Comparison of ENCODE assay signal across 8 cellular contexts in genomic region chr2:62704654-62705006, GRCh38. TPM values are rescaled to one million over a fixed set of nuclear protein-coding genes. Genes with fewer than 3 reads are reported as not detected.
DNase-seq lines count a peak whose midpoint lies in the region; ATAC-seq and TF ChIP-seq lines count a peak whose summit lies in the region.

No MANE protein-coding gene starts in this region.

- H3K4me3 ChIP-seq in iPS-15b (ENCODE audit: low read depth, low read length), result peak overlapping the region; percentile 62
- no peak overlapping the region for H3K4me3 ChIP-seq in mucosa of descending colon

- intact Hi-C loops in mucosa of descending colon (cut with DNase I, micrococcal nuclease), result no loop called here

- peak overlapping the region; percentile 67 for H3K27ac Mint-ChIP-seq in activated T-helper 17 cell treated with anti-CD3 and anti-CD28 coated beads, Interleukin-2, amount 50 U/mL, for 72 hours
- H3K27ac Mint-ChIP-seq in stimulated activated naive CD8-positive, alpha-beta T cell treated with anti-CD3 and anti-CD28 coated beads, Interleukin-15, amount 100 ng/mL, for 72 hours, result peak overlapping the region; percentile 88 to 94

- peak overlapping the region; percentile 73 for H3K9ac ChIP-seq in iPS-15b (ENCODE audit: low read depth, low read length)

- no peaks in the 10 kb centered on the region for H3K9me3 Mint-ChIP-seq in activated T-helper 17 cell treated with anti-CD3 and anti-CD28 coated beads, Interleukin-2, amount 50 U/mL, for 72 hours
- H3K9me3 Mint-ChIP-seq in stimulated activated naive CD8-positive, alpha-beta T cell treated with anti-CD3 and anti-CD28 coated beads, Interleukin-15, amount 100 ng/mL, for 72 hours, result no peaks in the 10 kb centered on the region

- H3K27me3 ChIP-seq in iPS-15b (ENCODE audit: control insufficient read depth, insufficient read depth, low read length), result no peaks in the 10 kb centered on the region

- ATAC-seq in activated T-helper 17 cell treated with anti-CD3 and anti-CD28 coated beads, Interleukin-2, amount 50 U/mL, for 72 hours (replicated peaks), result no peak
- no peak for ATAC-seq in stimulated activated naive CD8-positive, alpha-beta T cell treated with anti-CD3 and anti-CD28 coated beads, Interleukin-15, amount 100 ng/mL, for 72 hours
- no peak for ATAC-seq in mucosa of descending colon

- H3K4me3 Mint-ChIP-seq in activated T-helper 17 cell treated with anti-CD3 and anti-CD28 coated beads, Interleukin-2, amount 50 U/mL, for 72 hours, result peak overlapping the region; percentile 84
- peak overlapping the region; percentile 88 to 90 for H3K4me3 Mint-ChIP-seq in stimulated activated naive CD8-positive, alpha-beta T cell treated with anti-CD3 and anti-CD28 coated beads, Interleukin-15, amount 100 ng/mL, for 72 hours

- H3K4me1 ChIP-seq in iPS-15b (ENCODE audit: control insufficient read depth, insufficient read depth, low read length) (peaks cover 5% of the 10 kb centered on the region), mucosa of descending colon (ENCODE audit: low read depth) (peaks cover 15% of the 10 kb centered on the region)

- TF ChIP-seq CTCF in mucosa of descending colon (IDR thresholded peaks at IDR 0.05), result no peak

- peaks cover 22% of the 10 kb centered on the region for H3K4me1 Mint-ChIP-seq in activated T-helper 17 cell treated with anti-CD3 and anti-CD28 coated beads, Interleukin-2, amount 50 U/mL, for 72 hours
- peaks cover 34% of the 10 kb centered on the region for H3K4me1 Mint-ChIP-seq in stimulated activated naive CD8-positive, alpha-beta T cell treated with anti-CD3 and anti-CD28 coated beads, Interleukin-15, amount 100 ng/mL, for 72 hours

- H3K9me3 ChIP-seq in iPS-15b (ENCODE audit: control insufficient read depth, insufficient read depth, low read length) (no peaks in the 10 kb centered on the region), mucosa of descending colon (no peaks in the 10 kb centered on the region)

- peaks cover 10% of the 10 kb centered on the region for H3K36me3 Mint-ChIP-seq in activated T-helper 17 cell treated with anti-CD3 and anti-CD28 coated beads, Interleukin-2, amount 50 U/mL, for 72 hours (ENCODE audit: low read depth)

- H3K36me3 ChIP-seq in iPS-15b (ENCODE audit: control insufficient read depth, insufficient read depth, low read length) (no peaks in the 10 kb centered on the region), mucosa of descending colon (ENCODE audit: low read depth) (peaks cover 5% of the 10 kb centered on the region)

- DNase-seq in NCI-H1092 treated with DMSO at 0.1 percent for 48 hours (lab: John Stamatoyannopoulos, UW) (peak; percentile 45), NCI-H1092 (lab: John Stamatoyannopoulos, UW) (no peak), epidermal melanocyte (ENCODE audit: insufficient read length, low spot score) (no peak), Kasumi-1 (lab: John Stamatoyannopoulos, UW) (no peak), mucosa of descending colon (no peak)
- DNase-seq in stimulated activated naive CD8-positive, alpha-beta T cell treated with anti-CD3 and anti-CD28 coated beads, Interleukin-15, amount 100 ng/mL, for 72 hours, result no peak

- no peaks in the 10 kb centered on the region for H3K27me3 Mint-ChIP-seq in activated T-helper 17 cell treated with anti-CD3 and anti-CD28 coated beads, Interleukin-2, amount 50 U/mL, for 72 hours
- no peaks in the 10 kb centered on the region for H3K27me3 Mint-ChIP-seq in stimulated activated naive CD8-positive, alpha-beta T cell treated with anti-CD3 and anti-CD28 coated beads, Interleukin-15, amount 100 ng/mL, for 72 hours

RNA-seq across cellular contexts. Expression of gene EHBP1, which starts 0.9 kb away (rescaled TPM):
- 10 to 100 TPM; 21.5 to 22.0 TPM for total RNA-seq in activated T-helper 17 cell treated with anti-CD3 and anti-CD28 coated beads, Interleukin-2, amount 50 U/mL, for 72 hours
- 100 to 1,000 TPM in 1 of 3 donors, 10 to 100 TPM in 2; 26.9 to 136 (median 28.2) TPM for total RNA-seq in mucosa of descending colon
